In genomic region chr3:110575702-110576101, GRCh38 we compare ENCODE assay signal across 31 cellular contexts.
DNase-seq lines count a peak whose midpoint lies in the region; ATAC-seq, FAIRE-seq and TF ChIP-seq lines count a peak whose summit lies in the region.
"Had no signal": no experiment of that assay in that cellular context is flagged by ENCODE, and none has a peak within 500 bp of the region (broad histone marks: within the 10 kb centered on the region; RNA-seq: fewer than 3 reads in every experiment).

No MANE protein-coding gene starts in this region.

- ATAC-seq in HG02981 (IDR thresholded peaks at IDR 0.05; ENCODE audit: unreplicated experiment) (no peak), HG03521 (IDR thresholded peaks at IDR 0.05; ENCODE audit: unreplicated experiment) (no peak)
- ATAC-seq: body of pancreas; gastroesophageal sphincter; left lobe of liver; stimulated activated naive CD8-positive, alpha-beta T cell treated with anti-CD3 and anti-CD28 coated beads, Interleukin-15, Interleukin-2, amounts not matched to agents 100 U/mL and 50 U/mL, for 24 hours; T-helper 17 cell; upper lobe of right lung had no signal

- H3K27me3 ChIP-seq in BE2C (no peaks in the 10 kb centered on the region), astrocyte (ENCODE audit: insufficient read depth, low read length) (no peaks in the 10 kb centered on the region), mesendoderm (ENCODE audit: insufficient read depth, low read length, poor library complexity) (no peaks in the 10 kb centered on the region)
- H3K27me3 ChIP-seq: body of pancreas, gastroesophageal sphincter, upper lobe of right lung had no signal

- no peak overlapping the region for H3K4ac ChIP-seq in mesendoderm (ENCODE audit: low read depth, low read length)

- no peak overlapping the region for H4K5ac ChIP-seq in mesendoderm (ENCODE audit: low read length)

- H2BK15ac ChIP-seq in mesendoderm (replicated peaks; ENCODE audit: low read depth) = no peak overlapping the region

- H3K79me1 ChIP-seq in mesendoderm (ENCODE audit: low read length) = no peaks in the 10 kb centered on the region

- H3K4me3 Mint-ChIP-seq in HFFc6 (no peak overlapping the region), astrocyte (ENCODE audit: unreplicated experiment) (no peak overlapping the region)
- H3K4me3 Mint-ChIP-seq: activated CD4-positive, alpha-beta memory T cell treated with anti-CD3 and anti-CD28 coated beads, Interleukin-2, amount 10 ng/mL, durations not matched to agents 7 days and 5 days; activated T-helper 1 cell treated with anti-CD3 and anti-CD28 coated beads, Interleukin-12 subunit alpha, Interleukin-12 subunit beta, Interleukin-2, Interleukin-4 antibody, amounts not matched to agents 30 ng/mL and 10 ng/mL and 1 ng/mL, durations not matched to agents 14 hours and 24 hours and 36 hours; memory B cell; T-helper 17 cell had no signal

- H3K56ac ChIP-seq in mesendoderm (ENCODE audit: low read length) = no peak overlapping the region

- no peak overlapping the region for H3K9ac ChIP-seq in astrocyte (ENCODE audit: low read length)
- H3K9ac ChIP-seq in mesendoderm (ENCODE audit: low read length) = no peak overlapping the region

- no peak overlapping the region for H3K27ac ChIP-seq in astrocyte (ENCODE audit: low read depth, low read length)
- H3K27ac ChIP-seq in mesendoderm (ENCODE audit: low read depth, low read length) = no peak overlapping the region
- H3K27ac ChIP-seq: body of pancreas, gastroesophageal sphincter, HL-60, SK-N-MC, upper lobe of right lung had no signal

- no peak overlapping the region for H3K18ac ChIP-seq in mesendoderm (ENCODE audit: low read length)

- H3K9me3 ChIP-seq in BE2C = no peaks in the 10 kb centered on the region
- no peaks in the 10 kb centered on the region for H3K9me3 ChIP-seq in astrocyte (ENCODE audit: insufficient read depth, low read depth, low read length)
- H3K9me3 ChIP-seq: body of pancreas, gastroesophageal sphincter, upper lobe of right lung had no signal

- no peaks in the 10 kb centered on the region for H3K27me3 Mint-ChIP-seq in HFFc6 (ENCODE audit: insufficient read depth)
- no peaks in the 10 kb centered on the region for H3K27me3 Mint-ChIP-seq in astrocyte (ENCODE audit: low read depth, unreplicated experiment)
- H3K27me3 Mint-ChIP-seq: memory B cell, T-helper 17 cell had no signal

- H3K36me3 Mint-ChIP-seq in HFFc6 (ENCODE audit: low read depth) (peaks cover 7% of the 10 kb centered on the region; the same call in 1 of the 2 replicates), astrocyte (ENCODE audit: low read depth, unreplicated experiment) (no peaks in the 10 kb centered on the region)
- H3K36me3 Mint-ChIP-seq: memory B cell had no signal

- no peak for FAIRE-seq in astrocyte (lab: Jason Lieb, UNC)
- FAIRE-seq: D721Med, endometrium had no signal

- H3K4me1 Mint-ChIP-seq in HFFc6 (ENCODE audit: low read depth) (peaks cover 63% of the 10 kb centered on the region), astrocyte (ENCODE audit: low read depth, unreplicated experiment) (peaks cover 29% of the 10 kb centered on the region)
- H3K4me1 Mint-ChIP-seq: activated CD4-positive, alpha-beta memory T cell treated with anti-CD3 and anti-CD28 coated beads, Interleukin-2, amount 10 ng/mL, durations not matched to agents 7 days and 5 days; memory B cell had no signal

- no peak overlapping the region for H3K4me2 ChIP-seq in astrocyte (ENCODE audit: low read length)
- H3K4me2 ChIP-seq in mesendoderm (ENCODE audit: low read length) = no peak overlapping the region
- H3K4me2 ChIP-seq: smooth muscle cell had no signal

- H3K27ac Mint-ChIP-seq in HFFc6 (peak overlapping the region; percentile 70), astrocyte (ENCODE audit: unreplicated experiment) (peak overlapping the region; percentile 58)
- H3K27ac Mint-ChIP-seq: activated CD4-positive, alpha-beta memory T cell treated with anti-CD3 and anti-CD28 coated beads, Interleukin-2, amount 10 ng/mL, durations not matched to agents 7 days and 5 days; activated T-helper 1 cell treated with anti-CD3 and anti-CD28 coated beads, Interleukin-12 subunit alpha, Interleukin-12 subunit beta, Interleukin-2, Interleukin-4 antibody, amounts not matched to agents 30 ng/mL and 10 ng/mL and 1 ng/mL, durations not matched to agents 14 hours and 24 hours and 36 hours; memory B cell; T-helper 17 cell had no signal

- H3K36me3 ChIP-seq in BE2C = no peaks in the 10 kb centered on the region
- H3K36me3 ChIP-seq in astrocyte (ENCODE audit: insufficient read depth, low read length) = no peaks in the 10 kb centered on the region
- H3K36me3 ChIP-seq in mesendoderm (ENCODE audit: control insufficient read depth, insufficient read depth, low read length) = no peaks in the 10 kb centered on the region
- H3K36me3 ChIP-seq: gastroesophageal sphincter, upper lobe of right lung had no signal

- H3K4me1 ChIP-seq in BE2C (no peaks in the 10 kb centered on the region), astrocyte (ENCODE audit: insufficient read depth, low read length) (peaks cover 17% of the 10 kb centered on the region), mesendoderm (ENCODE audit: control insufficient read depth, low read depth, low read length) (peaks cover 4% of the 10 kb centered on the region)
- H3K4me1 ChIP-seq: body of pancreas, gastroesophageal sphincter, upper lobe of right lung had no signal

- H2BK120ac ChIP-seq in mesendoderm (ENCODE audit: low read depth, low read length) = no peak overlapping the region

- H3K23ac ChIP-seq in mesendoderm (ENCODE audit: low read length) = no peak overlapping the region

- H3K4me3 ChIP-seq in BE2C (ENCODE audit: low read depth, low read length) = no peak overlapping the region
- H3K4me3 ChIP-seq in astrocyte (ENCODE audit: insufficient read depth, low read depth, low read length) = no peak overlapping the region
- H3K4me3 ChIP-seq in mesendoderm (ENCODE audit: low read length) = no peak overlapping the region
- H3K4me3 ChIP-seq: body of pancreas, gastroesophageal sphincter, SK-N-MC, smooth muscle cell, upper lobe of right lung had no signal

- H4K8ac ChIP-seq in mesendoderm (ENCODE audit: low read depth, low read length) = no peak overlapping the region

- H3K9me3 Mint-ChIP-seq in HFFc6 = no peaks in the 10 kb centered on the region
- H3K9me3 Mint-ChIP-seq in astrocyte (ENCODE audit: unreplicated experiment) = no peaks in the 10 kb centered on the region
- H3K9me3 Mint-ChIP-seq: activated CD4-positive, alpha-beta memory T cell treated with anti-CD3 and anti-CD28 coated beads, Interleukin-2, amount 10 ng/mL, durations not matched to agents 7 days and 5 days; activated T-helper 1 cell treated with anti-CD3 and anti-CD28 coated beads, Interleukin-12 subunit alpha, Interleukin-12 subunit beta, Interleukin-2, Interleukin-4 antibody, amounts not matched to agents 30 ng/mL and 10 ng/mL and 1 ng/mL, durations not matched to agents 14 hours and 24 hours and 36 hours had no signal

- TF ChIP-seq CTCF in BE2C (IDR thresholded peaks at IDR 0.05; ENCODE audit: low read depth, low read length) = 0 out of 2 replicates have a peak, but pooled peaks have one; percentile 16
- no peak; the same call in 1 of the 2 replicates for TF ChIP-seq CTCF in HFFc6 (IDR thresholded peaks at IDR 0.05)
- no peak for TF ChIP-seq CTCF in astrocyte (IDR thresholded peaks at IDR 0.05; ENCODE audit: insufficient read depth, low read depth, low read length)

- H2AFZ ChIP-seq in astrocyte (ENCODE audit: low read depth, low read length) = no peak overlapping the region

- H4K20me1 ChIP-seq in astrocyte (ENCODE audit: insufficient read depth, low read length) = no peaks in the 10 kb centered on the region

- DNase-seq in BE2C (no peak), HFFc6 (no peak), astrocyte (ENCODE audit: low read depth) (no peak), mesendoderm (peak; percentile 41), SK-N-DZ (ENCODE audit: low spot score) (no peak)
- DNase-seq in activated CD4-positive, CD25-positive, alpha-beta regulatory T cell treated with anti-CD3 and anti-CD28 coated beads, Interleukin-2, amount 50 U/mL, for 72 hours = no peak
- DNase-seq: activated CD4-positive, alpha-beta memory T cell treated with anti-CD3 and anti-CD28 coated beads, Interleukin-2, amount 10 ng/mL, durations not matched to agents 7 days and 5 days; activated CD4-positive, alpha-beta T cell treated with anti-CD3 and anti-CD28 coated beads for 1 hour; activated CD8-positive, alpha-beta memory T cell treated with anti-CD3 and anti-CD28 coated beads, Interleukin-2, amount 50 U/mL, for 4 hours; activated naive CD4-positive, alpha-beta T cell treated with Interleukin-2 at 50 U/mL for 16 hours; body of pancreas; cerebellar nuclear complex; hippocampal formation; NCI-H1436 treated with DMSO at 0.1 percent for 48 hours; NCI-H446; NCI-H774; RPMI8226; stimulated activated naive CD8-positive, alpha-beta T cell treated with anti-CD3 and anti-CD28 coated beads, Interleukin-15, Interleukin-2, amounts not matched to agents 100 U/mL and 50 U/mL, for 24 hours; T-helper 17 cell; upper lobe of right lung had no signal

- H3K79me2 ChIP-seq in astrocyte (ENCODE audit: insufficient read depth, low read length) (no peaks in the 10 kb centered on the region), mesendoderm (ENCODE audit: control insufficient read depth, insufficient read depth, low read length) (no peaks in the 10 kb centered on the region)

- no CpG with 5 or more reads among the region's 3 CpGs for whole genome bisulfite sequencing in mesendoderm (ENCODE audit: extremely low coverage, insufficient coverage, low lambda C conversion rate)

- H2BK5ac ChIP-seq in mesendoderm (ENCODE audit: low read length) = no peak overlapping the region

- H2AK5ac ChIP-seq in mesendoderm (ENCODE audit: low read length) = no peak overlapping the region
